In genomic region chr10:46556515-46557318, GRCh38 we compare ENCODE assay signal across 7 cellular contexts. TPM values are rescaled to one million over a fixed set of nuclear protein-coding genes. Genes with fewer than 3 reads are reported as not detected.
DNase-seq lines count a peak whose midpoint lies in the region; ATAC-seq, FAIRE-seq and TF ChIP-seq lines count a peak whose summit lies in the region.

TSS of gene GPRIN2 (minus strand) at chr10:46556658. CDS start at chr10:46550736, 5,922 bp downstream.

- H3K9ac ChIP-seq in astrocyte (ENCODE audit: low read length): peak within 1 kb of the TSS; percentile 20
- peak within 1 kb of the TSS in 1 of 2 donors; percentile 1 for H3K9ac ChIP-seq in kidney (ENCODE audit: low read length in 2 of 2)

- peak within 1 kb of the TSS; percentile 84 for H3K4me3 Mint-ChIP-seq in astrocyte (ENCODE audit: unreplicated experiment)
- peak within 1 kb of the TSS; percentile 75 to 85 for H3K4me3 Mint-ChIP-seq in stimulated activated naive B cell treated with anti-CD40 and anti-IgM and Interleukin-4, amounts not matched to agents 10 μg/mL and 1 μg/mL and 100 μg/mL, for 72 hours

- TF ChIP-seq CTCF in astrocyte (IDR thresholded peaks at IDR 0.05; ENCODE audit: insufficient read depth, low read depth, low read length) (no peak), kidney (IDR thresholded peaks at IDR 0.05; ENCODE audit: borderline replicate concordance, extremely low read depth, insufficient read depth) (no peak)

- H3K27ac ChIP-seq in astrocyte (ENCODE audit: low read depth, low read length): no peak within 1 kb of the TSS
- no peak within 1 kb of the TSS for H3K27ac ChIP-seq in kidney (ENCODE audit: low read depth in 2 of 2, low read length in 2 of 2)

- peak within 1 kb of the TSS; percentile 58 for H2AFZ ChIP-seq in astrocyte (ENCODE audit: low read depth, low read length)

- H3K79me2 ChIP-seq in astrocyte (ENCODE audit: insufficient read depth, low read length): no peaks in the 10 kb centered on the region

- intact Hi-C loops in kidney (cut with DNase I): no loop called here

- H3K4me1 Mint-ChIP-seq in astrocyte (ENCODE audit: low read depth, unreplicated experiment): no peaks in the 10 kb centered on the region
- H3K4me1 Mint-ChIP-seq in stimulated activated naive B cell treated with anti-CD40 and anti-IgM and Interleukin-4, amounts not matched to agents 10 μg/mL and 1 μg/mL and 100 μg/mL, for 72 hours: peaks cover 12 to 18% of the 10 kb centered on the region in 2 donors

- H3K36me3 ChIP-seq in astrocyte (ENCODE audit: insufficient read depth, low read length): no peaks in the 10 kb centered on the region
- H3K36me3 ChIP-seq in kidney (ENCODE audit: control insufficient read depth in 1 of 2, insufficient read depth in 2 of 2, low read length in 2 of 2): no peaks in the 10 kb centered on the region

- peak within 1 kb of the TSS; percentile 80 for H3K4me2 ChIP-seq in astrocyte (ENCODE audit: low read length)

- no peak within 1 kb of the TSS for H3K27ac Mint-ChIP-seq in astrocyte (ENCODE audit: unreplicated experiment)
- H3K27ac Mint-ChIP-seq in stimulated activated naive B cell treated with anti-CD40 and anti-IgM and Interleukin-4, amounts not matched to agents 10 μg/mL and 1 μg/mL and 100 μg/mL, for 72 hours: no peak within 1 kb of the TSS

- H3K27me3 ChIP-seq in astrocyte (ENCODE audit: insufficient read depth, low read length): peaks cover 58% of the 10 kb centered on the region

- H3K4me3 ChIP-seq in astrocyte (ENCODE audit: insufficient read depth, low read depth, low read length) (peak within 1 kb of the TSS; percentile 31), kidney (ENCODE audit: low read length in 2 of 2) (peak within 1 kb of the TSS; percentile 50 to 54)

- H4K20me1 ChIP-seq in astrocyte (ENCODE audit: insufficient read depth, low read length): no peaks in the 10 kb centered on the region

- peaks cover 1% of the 10 kb centered on the region for H3K36me3 Mint-ChIP-seq in astrocyte (ENCODE audit: low read depth, unreplicated experiment)
- peaks cover 0 to 4% of the 10 kb centered on the region in 2 donors for H3K36me3 Mint-ChIP-seq in stimulated activated naive B cell treated with anti-CD40 and anti-IgM and Interleukin-4, amounts not matched to agents 10 μg/mL and 1 μg/mL and 100 μg/mL, for 72 hours

- H3K9me3 ChIP-seq in astrocyte (ENCODE audit: insufficient read depth, low read depth, low read length) (no peaks in the 10 kb centered on the region), kidney (ENCODE audit: control insufficient read depth in 1 of 2, low read length in 2 of 2) (no peaks in the 10 kb centered on the region)

- H3K4me1 ChIP-seq in astrocyte (ENCODE audit: insufficient read depth, low read length): no peaks in the 10 kb centered on the region
- peaks cover 0 to 2% of the 10 kb centered on the region in 2 donors for H3K4me1 ChIP-seq in kidney (ENCODE audit: control insufficient read depth in 1 of 2, insufficient read depth in 1 of 2, low read depth in 1 of 2, low read length in 2 of 2)

- DNase-seq in NCI-H2171 treated with DMSO at 0.1 percent for 48 hours (lab: John Stamatoyannopoulos, UW) (peak; percentile 20), astrocyte (ENCODE audit: low read depth) (no peak), kidney (peak; percentile 88), A172 (ENCODE audit: low spot score) (no peak), GM19238 (ENCODE audit: insufficient read length, low spot score) (no peak)
- no peak for DNase-seq in stimulated activated naive B cell treated with anti-CD40 and anti-IgM and Interleukin-4, amounts not matched to agents 10 μg/mL and 1 μg/mL and 100 μg/mL, for 72 hours

- H3K9me3 Mint-ChIP-seq in astrocyte (ENCODE audit: unreplicated experiment): no peaks in the 10 kb centered on the region
- H3K9me3 Mint-ChIP-seq in stimulated activated naive B cell treated with anti-CD40 and anti-IgM and Interleukin-4, amounts not matched to agents 10 μg/mL and 1 μg/mL and 100 μg/mL, for 72 hours: no peaks in the 10 kb centered on the region

- no peaks in the 10 kb centered on the region for H3K27me3 Mint-ChIP-seq in astrocyte (ENCODE audit: low read depth, unreplicated experiment)
- H3K27me3 Mint-ChIP-seq in stimulated activated naive B cell treated with anti-CD40 and anti-IgM and Interleukin-4, amounts not matched to agents 10 μg/mL and 1 μg/mL and 100 μg/mL, for 72 hours: peaks cover 7 to 8% of the 10 kb centered on the region in 2 donors

- FAIRE-seq in astrocyte (lab: Jason Lieb, UNC): no peak
- FAIRE-seq in kidney (lab: Jason Lieb, UNC): no peak

- ATAC-seq in stimulated activated naive B cell treated with anti-CD40 and anti-IgM and Interleukin-4, amounts not matched to agents 10 μg/mL and 1 μg/mL and 100 μg/mL, for 72 hours (replicated peaks): peak; percentile 17 to 33
- no peak for ATAC-seq in GM21737 (IDR thresholded peaks at IDR 0.05; ENCODE audit: unreplicated experiment)

RNA-seq across cellular contexts. Expression of gene GPRIN2, which starts in this region (rescaled TPM):
- total RNA-seq in astrocyte (2.2 and 3.0 TPM in 2 replicates), kidney (12.6 TPM)
- 8.5 TPM for polyA plus RNA-seq in kidney (ENCODE audit: insufficient read depth, low read depth, low replicate concordance)
- total RNA-seq in A172 (2014; rRNA removed; shearing (Covaris generic)): not detected in 2 replicates

Comparison
In these comparisons a context has a peak if more than half of its experiments do, and no peak if none do; other contexts are left out.
1. DNase-seq: peak in NCI-H2171 treated with DMSO at 0.1 percent for 48 hours (single experiment) and kidney (single experiment); none in astrocyte (single experiment), stimulated activated naive B cell treated with anti-CD40 and anti-IgM and Interleukin-4, amounts not matched to agents 10 μg/mL and 1 μg/mL and 100 μg/mL, for 72 hours (single experiment), A172 (single experiment) and GM19238 (single experiment).